In genomic region chr11:79209540-79210266, GRCh38 we compare ENCODE assay signal across 26 cellular contexts.
DNase-seq lines count a peak whose midpoint lies in the region; ATAC-seq and TF ChIP-seq lines count a peak whose summit lies in the region.
"Had no signal": no experiment of that assay in that cellular context is flagged by ENCODE, and none has a peak within 500 bp of the region (broad histone marks: within the 10 kb centered on the region; RNA-seq: fewer than 3 reads in every experiment).

No MANE protein-coding gene starts in this region.

- no peak overlapping the region for H3K14ac ChIP-seq in IMR-90 (replicated peaks; ENCODE audit: low read depth, low read length)

- H3K9me1 ChIP-seq in IMR-90 (ENCODE audit: insufficient read depth, low read length), result peaks cover 9% of the 10 kb centered on the region; the same call in 1 of the 2 replicates

- TF ChIP-seq POLR2A in IMR-90 (IDR thresholded peaks at IDR 0.05; ENCODE audit: low read depth, low read length), result no peak
- TF ChIP-seq POLR2A in body of pancreas (IDR thresholded peaks at IDR 0.05), result no peak

- dilution Hi-C loops in IMR-90 (cut with HindIII; ENCODE audit: low sequenced_read_pairs, unreplicated experiment), result no loop called here

- no peaks in the 10 kb centered on the region for H3K36me3 ChIP-seq in IMR-90 (ENCODE audit: control insufficient read depth, insufficient read depth, low read length)
- H3K36me3 ChIP-seq in body of pancreas (replicated peaks in 1 of 2; ENCODE audit: insufficient read depth in 1 of 2, low read depth in 2 of 2), result no peaks in the 10 kb centered on the region
- H3K36me3 ChIP-seq: cardiac muscle cell, gastrocnemius medialis, neural progenitor cell, tibial nerve had no signal

- H3K27ac ChIP-seq in IMR-90 (ENCODE audit: insufficient read depth, low read length) (no peak overlapping the region), body of pancreas (no peak overlapping the region)
- H3K27ac ChIP-seq: cardiac muscle cell, gastrocnemius medialis, neural progenitor cell, tibial nerve had no signal

- H2BK20ac ChIP-seq in IMR-90 (ENCODE audit: low read depth, low read length), result no peak overlapping the region

- H3K18ac ChIP-seq in IMR-90 (ENCODE audit: low read depth, low read length), result no peak overlapping the region

- H4K20me1 ChIP-seq in IMR-90 (ENCODE audit: insufficient read depth, low read length), result no peaks in the 10 kb centered on the region

- no TSS peak for BruUV-seq in IMR-90 (replicated peaks; lab: Mats Ljungman, UMichigan)

- no peak overlapping the region for H3K9ac ChIP-seq in IMR-90 (ENCODE audit: low read depth, low read length)
- H3K9ac ChIP-seq: neural progenitor cell, SK-N-SH had no signal

- H4K5ac ChIP-seq in IMR-90 (ENCODE audit: low read depth, low read length), result no peak overlapping the region

- intact Hi-C loops in IMR-90 (cut with micrococcal nuclease), result no loop called here
- intact Hi-C loops in body of pancreas (cut with DNase I), result no loop called here
- intact Hi-C loops in activated naive CD4-positive, alpha-beta T cell treated with anti-CD3 and anti-CD28 coated beads for 36 hours (cut with micrococcal nuclease), result no loop called here

- no peaks in the 10 kb centered on the region for H3K9me3 ChIP-seq in IMR-90 (ENCODE audit: control insufficient read depth, insufficient read depth, low read length)
- no peaks in the 10 kb centered on the region for H3K9me3 ChIP-seq in body of pancreas
- H3K9me3 ChIP-seq: gastrocnemius medialis, SK-N-SH, tibial nerve had no signal

- H4K8ac ChIP-seq in IMR-90 (ENCODE audit: low read depth in 2 of 2, low read length in 2 of 2), result no peak overlapping the region

- H3K4me2 ChIP-seq in IMR-90 (ENCODE audit: low read depth, low read length), result no peak overlapping the region
- H3K4me2 ChIP-seq: neural progenitor cell, SK-N-SH had no signal

- H3K79me1 ChIP-seq in IMR-90 (ENCODE audit: low read depth in 1 of 2, low read length in 2 of 2), result no peaks in the 10 kb centered on the region; a peak in 1 of 4 replicates

- no peaks in the 10 kb centered on the region for H3K36me3 Mint-ChIP-seq in activated naive CD4-positive, alpha-beta T cell treated with anti-CD3 and anti-CD28 coated beads for 36 hours (ENCODE audit: low read depth)
- H3K36me3 Mint-ChIP-seq: activated CD4-positive, alpha-beta memory T cell treated with anti-CD3 and anti-CD28 coated beads for 36 hours; activated naive CD4-positive, alpha-beta T cell treated with anti-CD3 and anti-CD28 coated beads, Interleukin-2, amount 50 U/mL, for 24 hours had no signal

- no peak overlapping the region for H2BK120ac ChIP-seq in IMR-90 (ENCODE audit: low read depth, low read length)

- H3K27me3 ChIP-seq in IMR-90 (ENCODE audit: control insufficient read depth, insufficient read depth, low read length) (no peaks in the 10 kb centered on the region), body of pancreas (no peaks in the 10 kb centered on the region)
- H3K27me3 ChIP-seq: cardiac muscle cell, gastrocnemius medialis, neural progenitor cell, tibial nerve had no signal

- H3K4me3 Mint-ChIP-seq in activated naive CD4-positive, alpha-beta T cell treated with anti-CD3 and anti-CD28 coated beads for 36 hours, result no peak overlapping the region
- H3K4me3 Mint-ChIP-seq: activated CD4-positive, alpha-beta memory T cell treated with anti-CD3 and anti-CD28 coated beads for 36 hours; activated naive CD4-positive, alpha-beta T cell treated with anti-CD3 and anti-CD28 coated beads, Interleukin-2, amount 50 U/mL, for 24 hours; activated T-helper 17 cell treated with anti-CD3 and anti-CD28 coated beads, Interleukin-2, amount 50 U/mL, for 72 hours; neural progenitor cell; T-helper 17 cell had no signal

- H3K9me3 Mint-ChIP-seq in activated naive CD4-positive, alpha-beta T cell treated with anti-CD3 and anti-CD28 coated beads for 36 hours, result no peaks in the 10 kb centered on the region
- H3K9me3 Mint-ChIP-seq: activated CD4-positive, alpha-beta memory T cell treated with anti-CD3 and anti-CD28 coated beads for 36 hours; activated naive CD4-positive, alpha-beta T cell treated with anti-CD3 and anti-CD28 coated beads, Interleukin-2, amount 50 U/mL, for 24 hours; activated T-helper 17 cell treated with anti-CD3 and anti-CD28 coated beads, Interleukin-2, amount 50 U/mL, for 72 hours; neural progenitor cell had no signal

- no peak overlapping the region for H3K56ac ChIP-seq in IMR-90 (ENCODE audit: extremely low read depth, insufficient read depth, low read length)

- peaks cover 2% of the 10 kb centered on the region for H3K27me3 Mint-ChIP-seq in activated naive CD4-positive, alpha-beta T cell treated with anti-CD3 and anti-CD28 coated beads for 36 hours (ENCODE audit: low read depth)
- H3K27me3 Mint-ChIP-seq: activated CD4-positive, alpha-beta memory T cell treated with anti-CD3 and anti-CD28 coated beads for 36 hours; activated T-helper 17 cell treated with anti-CD3 and anti-CD28 coated beads, Interleukin-2, amount 50 U/mL, for 72 hours; progenitor cell of endocrine pancreas; T-helper 17 cell had no signal

- TF ChIP-seq CTCF in IMR-90 (conservative IDR thresholded peaks at IDR 0.05; ENCODE audit: low read depth, low read length) (no peak), body of pancreas (IDR thresholded peaks at IDR 0.05) (no peak)

- H2AK9ac ChIP-seq in IMR-90 (replicated peaks; ENCODE audit: low read depth, low read length, poor library complexity), result no peak overlapping the region

- H2AFZ ChIP-seq in IMR-90 (replicated peaks; ENCODE audit: low read length, poor library complexity), result no peak overlapping the region
- H2AFZ ChIP-seq: neural progenitor cell had no signal

- H3K27ac Mint-ChIP-seq in activated naive CD4-positive, alpha-beta T cell treated with anti-CD3 and anti-CD28 coated beads for 36 hours, result no peak overlapping the region
- H3K27ac Mint-ChIP-seq: activated CD4-positive, alpha-beta memory T cell treated with anti-CD3 and anti-CD28 coated beads for 36 hours; activated naive CD4-positive, alpha-beta T cell treated with anti-CD3 and anti-CD28 coated beads, Interleukin-2, amount 50 U/mL, for 24 hours; activated T-helper 17 cell treated with anti-CD3 and anti-CD28 coated beads, Interleukin-2, amount 50 U/mL, for 72 hours; neural progenitor cell; progenitor cell of endocrine pancreas; T-helper 17 cell had no signal

- CTCF ChIA-PET in IMR-90 (lab: Yijun Ruan, JAX), result no interaction called here
- CTCF ChIA-PET in activated naive CD4-positive, alpha-beta T cell treated with anti-CD3 and anti-CD28 coated beads for 36 hours (lab: Charles Lee), result no interaction called here

- in situ Hi-C loops in IMR-90 (cut with MboI; ENCODE audit: low sequenced_read_pairs), result no loop called here

- no peaks in the 10 kb centered on the region; the same call in 1 of the 2 replicates for H3K4me1 ChIP-seq in IMR-90 (ENCODE audit: control insufficient read depth, insufficient read depth, low read length)
- no peaks in the 10 kb centered on the region for H3K4me1 ChIP-seq in body of pancreas
- H3K4me1 ChIP-seq: gastrocnemius medialis had no signal

- no peak overlapping the region; the same call in 1 of the 2 replicates for H2AK5ac ChIP-seq in IMR-90 (ENCODE audit: low read depth, low read length)

- TF ChIP-seq RAD21 in IMR-90 (IDR thresholded peaks at IDR 0.05; ENCODE audit: low read length), result no peak

- ATAC-seq in IMR-90 (ENCODE audit: low read depth), result no peak; the same call in 1 of the 2 replicates
- no peak for ATAC-seq in body of pancreas
- ATAC-seq: activated T-helper 17 cell treated with anti-CD3 and anti-CD28 coated beads, Interleukin-2, amount 50 U/mL, for 72 hours; gastrocnemius medialis; HCT116; T-helper 17 cell had no signal

- no peaks in the 10 kb centered on the region for H3K4me1 Mint-ChIP-seq in activated naive CD4-positive, alpha-beta T cell treated with anti-CD3 and anti-CD28 coated beads for 36 hours (ENCODE audit: low read depth)
- H3K4me1 Mint-ChIP-seq: activated naive CD4-positive, alpha-beta T cell treated with anti-CD3 and anti-CD28 coated beads, Interleukin-2, amount 50 U/mL, for 24 hours; activated T-helper 17 cell treated with anti-CD3 and anti-CD28 coated beads, Interleukin-2, amount 50 U/mL, for 72 hours; T-helper 17 cell had no signal

- H2BK15ac ChIP-seq in IMR-90 (ENCODE audit: low read depth, low read length), result no peak overlapping the region

- H3K23ac ChIP-seq in IMR-90 (ENCODE audit: low read depth, low read length), result no peak overlapping the region

- DNase-seq in NCI-H510A treated with DMSO at 0.1 percent for 48 hours (lab: John Stamatoyannopoulos, UW) (peak; percentile 45), NCI-H510A (lab: John Stamatoyannopoulos, UW) (no peak), IMR-90 (peak; percentile 42), body of pancreas (peak in 3 of 4 donors; percentile 13 to 35 (median 16)), renal cortical epithelial cell (ENCODE audit: low read depth) (peak; percentile 27), germinal center (ENCODE audit: low spot score) (no peak)
- no peak for DNase-seq in activated naive CD4-positive, alpha-beta T cell treated with anti-CD3 and anti-CD28 coated beads for 36 hours
- no peak for DNase-seq in central memory CD4-positive, alpha-beta T cell
- DNase-seq: activated CD4-positive, alpha-beta memory T cell treated with anti-CD3 and anti-CD28 coated beads for 36 hours; activated CD4-positive, CD25-positive, alpha-beta regulatory T cell treated with anti-CD3 and anti-CD28 coated beads, Interleukin-2, amount 50 U/mL, for 72 hours; activated CD8-positive, alpha-beta memory T cell treated with anti-CD3 and anti-CD28 coated beads, Interleukin-2, amount 50 U/mL, for 48 hours; cortex of kidney; EL; gastrocnemius medialis; hippocampal formation; mesenchymal stem cell; NCI-H82; SK-N-SH; T-helper 17 cell had no signal

- H4K91ac ChIP-seq in IMR-90 (ENCODE audit: insufficient read depth, low read depth, low read length), result no peak overlapping the region

- H2BK5ac ChIP-seq in IMR-90 (ENCODE audit: low read depth, low read length, poor library complexity, severe bottlenecking), result no peak overlapping the region

- H3K4me3 ChIP-seq in IMR-90 (ENCODE audit: insufficient read depth, low read depth, low read length), result no peak overlapping the region
- H3K4me3 ChIP-seq in body of pancreas, result no peak overlapping the region
- H3K4me3 ChIP-seq: cardiac muscle cell, gastrocnemius medialis, neural progenitor cell, tibial nerve had no signal

- no peak overlapping the region for H3K4ac ChIP-seq in IMR-90 (ENCODE audit: low read depth, low read length)

- POLR2A ChIA-PET in IMR-90 (lab: Charles Lee; ENCODE audit: unreplicated experiment), result no interaction called here

- no CpG with 5 or more reads among the region's 6 CpGs for WGBS in IMR-90 (ENCODE audit: extremely low coverage in 2 of 2, insufficient read length in 1 of 2), 2 experiments
- 85 to 87% methylated on average over 6 of the region's 6 CpGs for WGBS in body of pancreas, 2 donors

TF ChIP-seq in IMR-90, 13 proteins besides CTCF, POLR2A, EP300 and RAD21:
- TF ChIP-seq NFE2L2 (IDR thresholded peaks at IDR 0.05; ENCODE audit: low read depth, low read length), result no peak
- no peak for TF ChIP-seq MAFK (IDR thresholded peaks at IDR 0.05; ENCODE audit: low read depth, low read length)
- no peak for TF ChIP-seq CEBPB (IDR thresholded peaks at IDR 0.05; ENCODE audit: low read depth, low read length)

Comparison
In these comparisons a context has a peak if more than half of its experiments do, and no peak if none do; other contexts are left out.
1. DNase-seq: peak in NCI-H510A treated with DMSO at 0.1 percent for 48 hours (single experiment), IMR-90 (single experiment), body of pancreas (3 of 4) and renal cortical epithelial cell (single experiment); none in NCI-H510A (single experiment), activated naive CD4-positive, alpha-beta T cell treated with anti-CD3 and anti-CD28 coated beads for 36 hours (single experiment), germinal center (single experiment) and central memory CD4-positive, alpha-beta T cell (single experiment).